Comparison of ENCODE assay signal across 8 cellular contexts in the genomic region with DNA sequence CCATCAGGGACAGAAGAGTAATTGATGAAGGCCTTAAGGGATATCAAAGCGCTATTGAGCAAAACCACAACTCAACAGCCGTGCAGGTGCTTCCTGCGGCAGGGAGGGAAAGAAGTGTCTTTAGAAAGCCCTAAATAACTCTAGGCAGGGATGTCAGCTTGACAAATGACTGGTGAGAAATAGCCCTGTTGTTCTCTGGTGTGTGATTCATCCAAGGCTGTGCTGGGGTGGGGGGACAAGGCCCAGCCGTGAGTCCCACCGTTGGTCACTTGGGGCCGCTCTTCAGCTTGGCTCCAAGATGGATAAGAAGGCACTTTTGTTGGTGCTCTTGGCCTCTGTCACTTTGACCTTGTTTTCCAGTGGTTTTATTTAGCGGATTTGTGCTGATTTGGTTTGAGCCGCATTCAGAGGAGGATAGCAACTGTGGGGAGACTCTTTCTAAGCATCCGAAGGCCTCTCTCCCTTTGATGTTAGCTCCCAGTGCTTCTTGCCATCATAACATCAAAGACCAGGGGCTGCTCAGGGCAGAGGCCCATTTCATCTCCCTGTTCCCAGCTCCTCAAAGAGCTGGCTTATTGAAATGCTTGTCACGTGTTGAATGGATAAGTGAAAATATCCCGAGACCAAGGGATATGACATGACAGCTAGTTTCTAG.
DNase-seq lines count a peak whose midpoint lies in the region; ATAC-seq, FAIRE-seq and TF ChIP-seq lines count a peak whose summit lies in the region.

No MANE protein-coding gene starts in this region.

- WGBS in GM12878 (ENCODE audit: insufficient coverage, insufficient replicate concordance, low lambda C conversion rate, missing lambda C conversion rate), result 52% methylated on average over 11 of the region's 11 CpGs

- in situ Hi-C loops in GM12878 (cut with MboI), result no loop called here

- TF ChIP-seq CTCF in C4-2B (conservative IDR thresholded peaks at IDR 0.05) (peak; percentile 14), GM20000 (IDR thresholded peaks at IDR 0.05; ENCODE audit: extremely low read depth, missing control alignments) (peak; percentile 19), GM12878 (IDR thresholded peaks at IDR 0.05 in 2 of 3, conservative IDR thresholded peaks at IDR 0.05 in 1 of 3; ENCODE audit: control insufficient read depth in 2 of 3, extremely low read depth in 1 of 3, insufficient read depth in 1 of 3, low read depth in 3 of 3, low read length in 3 of 3) (peak; percentile 27 to 41 (median 30); a peak in 4 of 6 replicates), upper lobe of right lung (IDR thresholded peaks at IDR 0.05) (peak; percentile 55)

- no peaks in the 10 kb centered on the region for H3K79me2 ChIP-seq in GM12878 (ENCODE audit: control insufficient read depth, insufficient read depth, low read length)

- no peaks in the 10 kb centered on the region for H3K9me3 ChIP-seq in GM12878 (replicated peaks; ENCODE audit: control insufficient read depth, insufficient read depth, low read length)
- no peaks in the 10 kb centered on the region for H3K9me3 ChIP-seq in upper lobe of right lung

- ATAC-seq in GM12878 (peak; percentile 70), upper lobe of right lung (peak; percentile 83), GM18861 (IDR thresholded peaks at IDR 0.05; ENCODE audit: unreplicated experiment) (no peak), GM18867 (IDR thresholded peaks at IDR 0.05; ENCODE audit: unreplicated experiment) (no peak)

- TF ChIP-seq RAD21 in GM12878 (IDR thresholded peaks at IDR 0.05; ENCODE audit: insufficient read depth, low read depth, low read length), result peak; percentile 75

- no peak for TF ChIP-seq POLR2A in GM12878 (IDR thresholded peaks at IDR 0.05; ENCODE audit: low read depth, low read length)

- H3K27ac ChIP-seq in C4-2B, result no peak overlapping the region
- no peak overlapping the region for H3K27ac ChIP-seq in GM12878 (ENCODE audit: control insufficient read depth, insufficient read depth)
- no peak overlapping the region for H3K27ac ChIP-seq in upper lobe of right lung

- no peaks in the 10 kb centered on the region for H3K36me3 ChIP-seq in GM12878 (ENCODE audit: control insufficient read depth in 2 of 2, insufficient read depth in 2 of 2, low read length in 1 of 2)
- H3K36me3 ChIP-seq in upper lobe of right lung, result no peaks in the 10 kb centered on the region

- POLR2A ChIA-PET in GM12878 (lab: Charles Lee), result no interaction called here

- no peaks in the 10 kb centered on the region; the same call in 1 of the 2 replicates for H4K20me1 ChIP-seq in GM12878 (ENCODE audit: control insufficient read depth, insufficient read depth)

- SMC1A ChIA-PET in GM12878 (lab: Charles Lee; ENCODE audit: uncharacterized antibody, unreplicated experiment), result no interaction called here

- no peak overlapping the region for H3K4me3 ChIP-seq in GM12878
- H3K4me3 ChIP-seq in upper lobe of right lung, result no peak overlapping the region

- H3K27me3 ChIP-seq in GM12878 (replicated peaks in 1 of 2; ENCODE audit: control insufficient read depth in 2 of 2, insufficient read depth in 2 of 2, low read length in 1 of 2) (no peaks in the 10 kb centered on the region), upper lobe of right lung (no peaks in the 10 kb centered on the region)

- peaks cover 5% of the 10 kb centered on the region; the same call in 1 of the 2 replicates for H3K4me1 ChIP-seq in GM12878 (ENCODE audit: control insufficient read depth, insufficient read depth, low read length)
- no peaks in the 10 kb centered on the region for H3K4me1 ChIP-seq in upper lobe of right lung

- CTCF ChIA-PET in GM12878 (lab: Yijun Ruan, JAX), result interaction anchor here (1.2 kb wide), 1 partner anchor 190 kb away, joined by 3 read pairs; no protein-coding TSS in a partner anchor

- TF ChIP-seq EP300 in GM12878 (IDR thresholded peaks at IDR 0.05; ENCODE audit: borderline replicate concordance in 1 of 2, control insufficient read depth in 1 of 2, low read depth in 2 of 2, low read length in 2 of 2), result no peak

- no TSS peak for BruUV-seq in GM12878 (replicated peaks; lab: Mats Ljungman, UMichigan)

- no peak overlapping the region for H3K9ac ChIP-seq in GM12878 (ENCODE audit: control insufficient read depth, insufficient read depth, low read length)

- FAIRE-seq in GM12878 (lab: Jason Lieb, UNC), result no peak

- RAD21 ChIA-PET in GM12878 (lab: Charles Lee; ENCODE audit: unreplicated experiment), result no interaction called here

- no peak overlapping the region; the same call in 1 of the 2 replicates for H3K4me2 ChIP-seq in GM12878 (ENCODE audit: control insufficient read depth, insufficient read depth)

- intact Hi-C loops in GM12878 (cut with micrococcal nuclease; ENCODE audit: unreplicated experiment) (loop anchor here (5.0 kb wide), 1 partner anchor 194 kb away; no protein-coding TSS in a partner anchor), upper lobe of right lung (cut with DNase I) (no loop called here)

- H2AFZ ChIP-seq in GM12878 (ENCODE audit: control insufficient read depth, low read depth, low read length), result no peak overlapping the region

- DNase-seq in GM20000 (ENCODE audit: low spot score) (peak; percentile 44), NCI-H748 (lab: John Stamatoyannopoulos, UW; ENCODE audit: unreplicated experiment) (peak; percentile 78), GM12878 (ENCODE audit: low read depth, low spot score) (no peak), left kidney (ENCODE audit: low read depth, low spot score) (peak; percentile 86), upper lobe of right lung (no peak)

TF ChIP-seq in GM12878, 131 proteins besides CTCF, POLR2A, EP300 and RAD21 (continues in another document):
- no peak for TF ChIP-seq SIN3A (IDR thresholded peaks at IDR 0.05; ENCODE audit: low read depth, low read length)
- TF ChIP-seq SUPT20H (IDR thresholded peaks at IDR 0.05; ENCODE audit: borderline replicate concordance, control insufficient read depth, low read depth, low read length), result no peak
- no peak for TF ChIP-seq HDGF (IDR thresholded peaks at IDR 0.05)
- no peak for TF ChIP-seq SMARCA5 (IDR thresholded peaks at IDR 0.05)
- TF ChIP-seq, protein P1, sequence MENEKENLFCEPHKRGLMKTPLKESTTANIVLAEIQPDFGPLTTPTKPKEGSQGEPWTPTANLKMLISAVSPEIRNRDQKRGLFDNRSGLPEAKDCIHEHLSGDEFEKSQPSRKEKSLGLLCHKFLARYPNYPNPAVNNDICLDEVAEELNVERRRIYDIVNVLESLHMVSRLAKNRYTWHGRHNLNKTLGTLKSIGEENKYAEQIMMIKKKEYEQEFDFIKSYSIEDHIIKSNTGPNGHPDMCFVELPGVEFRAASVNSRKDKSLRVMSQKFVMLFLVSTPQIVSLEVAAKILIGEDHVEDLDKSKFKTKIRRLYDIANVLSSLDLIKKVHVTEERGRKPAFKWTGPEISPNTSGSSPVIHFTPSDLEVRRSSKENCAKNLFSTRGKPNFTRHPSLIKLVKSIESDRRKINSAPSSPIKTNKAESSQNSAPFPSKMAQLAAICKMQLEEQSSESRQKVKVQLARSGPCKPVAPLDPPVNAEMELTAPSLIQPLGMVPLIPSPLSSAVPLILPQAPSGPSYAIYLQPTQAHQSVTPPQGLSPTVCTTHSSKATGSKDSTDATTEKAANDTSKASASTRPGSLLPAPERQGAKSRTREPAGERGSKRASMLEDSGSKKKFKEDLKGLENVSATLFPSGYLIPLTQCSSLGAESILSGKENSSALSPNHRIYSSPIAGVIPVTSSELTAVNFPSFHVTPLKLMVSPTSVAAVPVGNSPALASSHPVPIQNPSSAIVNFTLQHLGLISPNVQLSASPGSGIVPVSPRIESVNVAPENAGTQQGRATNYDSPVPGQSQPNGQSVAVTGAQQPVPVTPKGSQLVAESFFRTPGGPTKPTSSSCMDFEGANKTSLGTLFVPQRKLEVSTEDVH (IDR thresholded peaks at IDR 0.05; ENCODE audit: low read depth, partially characterized antibody), result no peak
- TF ChIP-seq SMAD1 (IDR thresholded peaks at IDR 0.05; ENCODE audit: low read depth, partially characterized antibody), result no peak
- TF ChIP-seq KAT2A (conservative IDR thresholded peaks at IDR 0.05; ENCODE audit: control insufficient read depth, low read depth, low read length), result no peak
- TF ChIP-seq, protein P2, sequence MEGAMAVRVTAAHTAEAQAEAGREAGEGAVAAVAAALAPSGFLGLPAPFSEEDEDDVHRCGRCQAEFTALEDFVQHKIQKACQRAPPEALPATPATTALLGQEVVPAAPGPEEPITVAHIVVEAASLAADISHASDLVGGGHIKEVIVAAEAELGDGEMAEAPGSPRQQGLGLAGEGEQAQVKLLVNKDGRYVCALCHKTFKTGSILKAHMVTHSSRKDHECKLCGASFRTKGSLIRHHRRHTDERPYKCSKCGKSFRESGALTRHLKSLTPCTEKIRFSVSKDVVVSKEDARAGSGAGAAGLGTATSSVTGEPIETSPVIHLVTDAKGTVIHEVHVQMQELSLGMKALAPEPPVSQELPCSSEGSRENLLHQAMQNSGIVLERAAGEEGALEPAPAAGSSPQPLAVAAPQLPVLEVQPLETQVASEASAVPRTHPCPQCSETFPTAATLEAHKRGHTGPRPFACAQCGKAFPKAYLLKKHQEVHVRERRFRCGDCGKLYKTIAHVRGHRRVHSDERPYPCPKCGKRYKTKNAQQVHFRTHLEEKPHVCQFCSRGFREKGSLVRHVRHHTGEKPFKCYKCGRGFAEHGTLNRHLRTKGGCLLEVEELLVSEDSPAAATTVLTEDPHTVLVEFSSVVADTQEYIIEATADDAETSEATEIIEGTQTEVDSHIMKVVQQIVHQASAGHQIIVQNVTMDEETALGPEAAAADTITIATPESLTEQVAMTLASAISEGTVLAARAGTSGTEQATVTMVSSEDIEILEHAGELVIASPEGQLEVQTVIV (IDR thresholded peaks at IDR 0.05; ENCODE audit: borderline replicate concordance, partially characterized antibody), result no peak
- no peak for TF ChIP-seq TCF7 (IDR thresholded peaks at IDR 0.05; ENCODE audit: borderline replicate concordance)
- TF ChIP-seq ZNF24 (IDR thresholded peaks at IDR 0.05), result no peak
- TF ChIP-seq MTA2 (IDR thresholded peaks at IDR 0.05; ENCODE audit: low read depth), result no peak
- TF ChIP-seq, protein P3, sequence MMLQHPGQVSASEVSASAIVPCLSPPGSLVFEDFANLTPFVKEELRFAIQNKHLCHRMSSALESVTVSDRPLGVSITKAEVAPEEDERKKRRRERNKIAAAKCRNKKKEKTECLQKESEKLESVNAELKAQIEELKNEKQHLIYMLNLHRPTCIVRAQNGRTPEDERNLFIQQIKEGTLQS (IDR thresholded peaks at IDR 0.05; ENCODE audit: borderline replicate concordance, extremely low read depth, low read depth, low read length), result no peak
- TF ChIP-seq BRCA1 (IDR thresholded peaks at IDR 0.05; ENCODE audit: low read depth, low read length), result no peak
- TF ChIP-seq BCL11A (IDR thresholded peaks at IDR 0.05; ENCODE audit: low read depth, low read length), result no peak

Comparison
In these comparisons a context has a peak if more than half of its experiments do, and no peak if none do; other contexts are left out.
1. DNase-seq: peak in GM20000 (single experiment), NCI-H748 (single experiment) and left kidney (single experiment); none in GM12878 (single experiment) and upper lobe of right lung (single experiment).
2. ATAC-seq: peak in GM12878 (single experiment) and upper lobe of right lung (single experiment); none in GM18861 (single experiment) and GM18867 (single experiment).
3. Peak in every context shown above with its lines, with median percentiles within 50 percentile points of each other: CTCF ChIP-seq.